In genomic region chrX:15563056-15563455, GRCh38 we compare ENCODE assay signal across 21 cellular contexts. TPM values are rescaled to one million over a fixed set of nuclear protein-coding genes. Genes with fewer than 3 reads are reported as not detected.
DNase-seq lines count a peak whose midpoint lies in the region; ATAC-seq, FAIRE-seq and TF ChIP-seq lines count a peak whose summit lies in the region.
"Had no signal": no experiment of that assay in that cellular context is flagged by ENCODE, and none has a peak within 500 bp of the region (broad histone marks: within the 10 kb centered on the region; RNA-seq: fewer than 3 reads in every experiment).

No MANE protein-coding gene starts in this region.

- in situ Hi-C loops in transverse colon (cut with MboI; ENCODE audit: low pct_ligation_motif_present in 1 of 4, low pct_unique_long_range_greater_than_20kb in 1 of 4, low sequenced_read_pairs in 3 of 4) (loop anchor here in 1 of 4 donors (25.0 kb wide), 1 partner anchor 99 kb away; the partner anchor contains the start of gene CLTRN), GM23248 (cut with MboI) (no loop called here)

- H3K4me2 ChIP-seq in GM23248 (ENCODE audit: unreplicated experiment), result no peak overlapping the region
- H3K4me2 ChIP-seq: GM23338 had no signal

- TF ChIP-seq POLR2A in transverse colon (IDR thresholded peaks at IDR 0.05), result no peak

- TF ChIP-seq CTCF in mucosa of descending colon (IDR thresholded peaks at IDR 0.05) (no peak), transverse colon (IDR thresholded peaks at IDR 0.05) (no peak)

- peak; percentile 18 for FAIRE-seq in colon (lab: Jason Lieb, UNC)
- FAIRE-seq: G401.6, GM12891, H54 had no signal

- H3K27me3 ChIP-seq in transverse colon (no peaks in the 10 kb centered on the region), GM23248 (replicated peaks; ENCODE audit: insufficient read depth) (no peaks in the 10 kb centered on the region)
- H3K27me3 ChIP-seq: BE2C had no signal

- H3K4me3 ChIP-seq in mucosa of descending colon, result no peak overlapping the region
- no peak overlapping the region for H3K4me3 ChIP-seq in transverse colon
- no peak overlapping the region for H3K4me3 ChIP-seq in GM23248
- H3K4me3 ChIP-seq: GM23338 had no signal

- no peaks in the 10 kb centered on the region for H3K36me3 ChIP-seq in mucosa of descending colon (ENCODE audit: low read depth)
- H3K36me3 ChIP-seq in transverse colon, result no peaks in the 10 kb centered on the region
- H3K36me3 ChIP-seq in GM23248 (ENCODE audit: low read depth), result no peaks in the 10 kb centered on the region
- H3K36me3 ChIP-seq: BE2C had no signal

- no peak overlapping the region for H3K9ac ChIP-seq in GM23248

- H3F3A ChIP-seq in GM23248 (ENCODE audit: insufficient read depth), result no peaks in the 10 kb centered on the region

- TF ChIP-seq EP300 in transverse colon (IDR thresholded peaks at IDR 0.05; ENCODE audit: low read depth), result no peak

- ATAC-seq in esophagus mucosa, result peak; percentile 87
- ATAC-seq in mucosa of descending colon, result peak; percentile 83
- ATAC-seq: GM23338 had no signal

- no peaks in the 10 kb centered on the region for H3K9me3 ChIP-seq in mucosa of descending colon
- no peaks in the 10 kb centered on the region for H3K9me3 ChIP-seq in transverse colon
- no peaks in the 10 kb centered on the region for H3K9me3 ChIP-seq in GM23248 (ENCODE audit: low read depth)
- H3K9me3 ChIP-seq: BE2C had no signal

- H4K20me1 ChIP-seq in GM23248 (ENCODE audit: insufficient read depth), result no peaks in the 10 kb centered on the region

- WGBS in transverse colon (ENCODE audit: low coverage in 1 of 2), 2 donors, result 42% methylated on average over 7 of the region's 7 CpGs; no CpG with 5 or more reads in 1 of the 2 donors
- 50 to 68% methylated on average over 6 to 7 of the region's 7 CpGs for WGBS in GM23248 (ENCODE audit: low coverage in 1 of 2, low lambda C conversion rate in 2 of 2, missing lambda C conversion rate in 2 of 2), 2 experiments

- H3K27ac ChIP-seq in transverse colon (peak overlapping the region; percentile 11 to 55 (median 32)), GM23248 (no peak overlapping the region)

- no peaks in the 10 kb centered on the region for H3K79me2 ChIP-seq in GM23248 (ENCODE audit: insufficient read depth)

- DNase-seq in mucosa of descending colon (peak; percentile 49 to 57 (median 55)), transverse colon (peak; percentile 35), GM23248 (no peak), NK-92 (lab: John Stamatoyannopoulos, UW; ENCODE audit: unreplicated experiment) (no peak), AML-193 (lab: John Stamatoyannopoulos, UW) (no peak)
- DNase-seq: BE2C; C1 segment of cervical spinal cord; CD4-positive, CD25-positive, alpha-beta regulatory T cell; CD8-positive, alpha-beta memory T cell; COR-L47; DMS 273 treated with DMSO at 0.1 percent for 48 hours; DMS53; HCEC 1CT had no signal

- no peaks in the 10 kb centered on the region for H3K9me2 ChIP-seq in GM23248 (ENCODE audit: insufficient read depth)

- no peak overlapping the region for H2AFZ ChIP-seq in GM23248
- H2AFZ ChIP-seq: GM23338 had no signal

- H3K4me1 ChIP-seq in mucosa of descending colon (ENCODE audit: low read depth) (no peaks in the 10 kb centered on the region), transverse colon (peaks cover 0 to 5% (median 0%) of the 10 kb centered on the region in 4 donors), GM23248 (ENCODE audit: insufficient read depth) (no peaks in the 10 kb centered on the region)
- H3K4me1 ChIP-seq: BE2C had no signal

- intact Hi-C loops in mucosa of descending colon (cut with DNase I, micrococcal nuclease) (no loop called here), transverse colon (cut with DNase I; ENCODE audit: low total_unique reads) (no loop called here)

RNA-seq across cellular contexts. Expression of gene ACE2, which starts 37.7 kb away (rescaled TPM):
- 2.2 TPM for total RNA-seq in esophagus mucosa
- total RNA-seq in mucosa of descending colon, result 10 to 100 TPM; 23.1 to 40.8 (median 23.2) TPM
- total RNA-seq in transverse colon, result 10 to 100 TPM; 10.5 to 50.4 (median 32.1) TPM
- total RNA-seq in GM23248 (2014; rRNA removed; shearing (Covaris generic)), result not detected in 2 replicates
- not detected in 2 replicates for polyA plus RNA-seq in GM23248 (2016; fragmentation: Nextera tagmentation; extraction: Ambion mirVana)
- total RNA-seq: A172; CD4-positive, CD25-positive, alpha-beta regulatory T cell; CD8-positive, alpha-beta memory T cell; HT1080 had no signal
- polyA plus RNA-seq: CD4-positive, CD25-positive, alpha-beta regulatory T cell; CD8-positive, alpha-beta memory T cell; GM23338 had no signal

Comparison
In these comparisons a context has a peak if more than half of its experiments do, and no peak if none do; other contexts are left out.
1. DNase-seq: peak in mucosa of descending colon (3 of 3) and transverse colon (single experiment); none in GM23248 (single experiment), NK-92 (single experiment) and AML-193 (0 of 2).